8 cellular contexts compared by ENCODE assay signal in genomic region chr4:8303485-8304281, GRCh38. TPM values are rescaled to one million over a fixed set of nuclear protein-coding genes. Genes with fewer than 3 reads are reported as not detected.
A peak's percentile ranks its signal among the peaks of the same experiment; 100 is the strongest.
DNase-seq lines count a peak whose midpoint lies in the region; ATAC-seq and TF ChIP-seq lines count a peak whose summit lies in the region.

No MANE protein-coding gene starts in this region.

- H3K4me3 ChIP-seq in HL-60 (replicated peaks; ENCODE audit: insufficient read depth, low read length), result no peak overlapping the region

- ATAC-seq in GM21825 (IDR thresholded peaks at IDR 0.05; ENCODE audit: unreplicated experiment), result no peak

- peak; percentile 83 for DNase-seq in AG08395 (ENCODE audit: low spot score)
- peak; percentile 25 to 48 for DNase-seq in HL-60 (ENCODE audit: low read depth in 1 of 2, low spot score in 1 of 2)
- DNase-seq in activated T-helper 1 cell treated with anti-CD3 and anti-CD28 coated beads, Interleukin-12 subunit alpha, Interleukin-12 subunit beta, Interleukin-2, Interleukin-4 antibody, amounts not matched to agents 30 ng/mL and 10 ng/mL and 1 ng/mL, durations not matched to agents 14 hours and 24 hours and 36 hours (ENCODE audit: low spot score), result no peak
- DNase-seq in iris pigment epithelial cell (ENCODE audit: low read depth), result peak; percentile 88
- no peak for DNase-seq in mucosa of gallbladder (ENCODE audit: low spot score)
- no peak for DNase-seq in anterior cingulate cortex (lab: John Stamatoyannopoulos, UW)
- DNase-seq in NK-92 treated with Interleukin-12 subunit alpha and Interleukin-12 subunit beta, amount 100 ng/mL, for 24 hours (lab: John Stamatoyannopoulos, UW), result no peak

- TF ChIP-seq CTCF in HL-60 (IDR thresholded peaks at IDR 0.05; ENCODE audit: insufficient read depth, low read length), result no peak

- intact Hi-C loops in activated T-helper 1 cell treated with anti-CD3 and anti-CD28 coated beads, Interleukin-12 subunit alpha, Interleukin-12 subunit beta, Interleukin-2, Interleukin-4 antibody, amounts not matched to agents 30 ng/mL and 10 ng/mL and 1 ng/mL, durations not matched to agents 14 hours and 24 hours and 36 hours (cut with micrococcal nuclease), result no loop called here

- H3K27me3 ChIP-seq in HL-60 (ENCODE audit: insufficient read depth, poor library complexity, severe bottlenecking), result no peaks in the 10 kb centered on the region

- peak overlapping the region; percentile 26; the same call in 1 of the 2 replicates for H3K27ac ChIP-seq in HL-60 (replicated peaks)

- no peaks in the 10 kb centered on the region for H3K36me3 Mint-ChIP-seq in activated T-helper 1 cell treated with anti-CD3 and anti-CD28 coated beads, Interleukin-12 subunit alpha, Interleukin-12 subunit beta, Interleukin-2, Interleukin-4 antibody, amounts not matched to agents 30 ng/mL and 10 ng/mL and 1 ng/mL, durations not matched to agents 14 hours and 24 hours and 36 hours (ENCODE audit: low read depth)

- peak overlapping the region; percentile 69 for H3K27ac Mint-ChIP-seq in activated T-helper 1 cell treated with anti-CD3 and anti-CD28 coated beads, Interleukin-12 subunit alpha, Interleukin-12 subunit beta, Interleukin-2, Interleukin-4 antibody, amounts not matched to agents 30 ng/mL and 10 ng/mL and 1 ng/mL, durations not matched to agents 14 hours and 24 hours and 36 hours

- H3K27me3 Mint-ChIP-seq in activated T-helper 1 cell treated with anti-CD3 and anti-CD28 coated beads, Interleukin-12 subunit alpha, Interleukin-12 subunit beta, Interleukin-2, Interleukin-4 antibody, amounts not matched to agents 30 ng/mL and 10 ng/mL and 1 ng/mL, durations not matched to agents 14 hours and 24 hours and 36 hours (ENCODE audit: insufficient read depth), result peaks cover 2% of the 10 kb centered on the region

- no peaks in the 10 kb centered on the region for H3K9me3 Mint-ChIP-seq in activated T-helper 1 cell treated with anti-CD3 and anti-CD28 coated beads, Interleukin-12 subunit alpha, Interleukin-12 subunit beta, Interleukin-2, Interleukin-4 antibody, amounts not matched to agents 30 ng/mL and 10 ng/mL and 1 ng/mL, durations not matched to agents 14 hours and 24 hours and 36 hours

- peak overlapping the region; percentile 31 for H3K4me3 Mint-ChIP-seq in activated T-helper 1 cell treated with anti-CD3 and anti-CD28 coated beads, Interleukin-12 subunit alpha, Interleukin-12 subunit beta, Interleukin-2, Interleukin-4 antibody, amounts not matched to agents 30 ng/mL and 10 ng/mL and 1 ng/mL, durations not matched to agents 14 hours and 24 hours and 36 hours

- peaks cover 6% of the 10 kb centered on the region for H3K4me1 Mint-ChIP-seq in activated T-helper 1 cell treated with anti-CD3 and anti-CD28 coated beads, Interleukin-12 subunit alpha, Interleukin-12 subunit beta, Interleukin-2, Interleukin-4 antibody, amounts not matched to agents 30 ng/mL and 10 ng/mL and 1 ng/mL, durations not matched to agents 14 hours and 24 hours and 36 hours (ENCODE audit: low read depth)

RNA-seq across cellular contexts. Expression of gene HTRA3, which starts 34.1 kb away (rescaled TPM):
- total RNA-seq in activated T-helper 1 cell treated with anti-CD3 and anti-CD28 coated beads, Interleukin-12 subunit alpha, Interleukin-12 subunit beta, Interleukin-2, Interleukin-4 antibody, amounts not matched to agents 30 ng/mL and 10 ng/mL and 1 ng/mL, durations not matched to agents 14 hours and 24 hours and 36 hours, result not detected in 2 replicates
- total RNA-seq in mucosa of gallbladder, result 20.3 TPM

Comparison
In these comparisons a context has a peak if more than half of its experiments do, and no peak if none do; other contexts are left out.
1. DNase-seq: peak in AG08395 (single experiment), HL-60 (2 of 2) and iris pigment epithelial cell (single experiment); none in activated T-helper 1 cell treated with anti-CD3 and anti-CD28 coated beads, Interleukin-12 subunit alpha, Interleukin-12 subunit beta, Interleukin-2, Interleukin-4 antibody, amounts not matched to agents 30 ng/mL and 10 ng/mL and 1 ng/mL, durations not matched to agents 14 hours and 24 hours and 36 hours (single experiment), mucosa of gallbladder (single experiment), anterior cingulate cortex (0 of 58) and NK-92 treated with Interleukin-12 subunit alpha and Interleukin-12 subunit beta, amount 100 ng/mL, for 24 hours (single experiment).
2. RNA of gene HTRA3, which starts 34.1 kb away (total RNA-seq): 20.3 TPM in mucosa of gallbladder (single experiment); not detected in activated T-helper 1 cell treated with anti-CD3 and anti-CD28 coated beads, Interleukin-12 subunit alpha, Interleukin-12 subunit beta, Interleukin-2, Interleukin-4 antibody, amounts not matched to agents 30 ng/mL and 10 ng/mL and 1 ng/mL, durations not matched to agents 14 hours and 24 hours and 36 hours; every median in the first group is over 10 times any median in the second.